ENCODE assay signal across 17 cellular contexts in genomic region chr7:43933902-43934560, GRCh38. TPM values are rescaled to one million over a fixed set of nuclear protein-coding genes. Genes with fewer than 3 reads are reported as not detected.
A peak's percentile ranks its signal among the peaks of the same experiment; 100 is the strongest.
DNase-seq lines count a peak whose midpoint lies in the region; ATAC-seq, FAIRE-seq and TF ChIP-seq lines count a peak whose summit lies in the region.
"Had no signal": no experiment of that assay in that cellular context is flagged by ENCODE, and none has a peak within 500 bp of the region (broad histone marks: within the 10 kb centered on the region; RNA-seq: fewer than 3 reads in every experiment).

No MANE protein-coding gene starts in this region.

- in situ Hi-C loops in HepG2 (cut with HindIII; ENCODE audit: extremely low pct_ligation_motif_present, low pct_unique_long_range_greater_than_20kb) (no loop called here), K562 (cut with MboI) (no loop called here)

- H3K9me3 ChIP-seq in liver (ENCODE audit: control insufficient read depth in 4 of 4, low read length in 3 of 4) = no peaks in the 10 kb centered on the region
- H3K9me3 ChIP-seq in HepG2 (ENCODE audit: low read length) = no peaks in the 10 kb centered on the region
- H3K9me3 ChIP-seq in K562 (replicated peaks; ENCODE audit: control insufficient read depth, insufficient read depth, low read depth, low read length) = no peaks in the 10 kb centered on the region
- H3K9me3 ChIP-seq: BLaER1 had no signal

- H2AFZ ChIP-seq in HepG2 (ENCODE audit: low read length) = no peak overlapping the region
- H2AFZ ChIP-seq in K562 (ENCODE audit: low read depth, low read length) = no peak overlapping the region

- ATAC-seq in HepG2 = no peak
- ATAC-seq in K562 = no peak
- ATAC-seq in left lobe of liver = peak; percentile 60
- ATAC-seq in HG02763 (IDR thresholded peaks at IDR 0.05; ENCODE audit: unreplicated experiment) = no peak
- ATAC-seq: HCT116 had no signal

- H3K4me2 ChIP-seq in HepG2 (ENCODE audit: low read depth, low read length) (no peak overlapping the region), K562 (ENCODE audit: insufficient read depth, low read length) (no peak overlapping the region)
- H3K4me2 ChIP-seq: BLaER1 had no signal

- H3K36me3 ChIP-seq in liver (ENCODE audit: control insufficient read depth in 4 of 4, insufficient read depth in 3 of 4, low read depth in 1 of 4, low read length in 3 of 4) = no peaks in the 10 kb centered on the region
- H3K36me3 ChIP-seq in HepG2 (replicated peaks in 1 of 2; ENCODE audit: control insufficient read depth in 1 of 2, insufficient read depth in 2 of 2, low read length in 2 of 2) = no peaks in the 10 kb centered on the region
- no peaks in the 10 kb centered on the region for H3K36me3 ChIP-seq in K562 (ENCODE audit: control insufficient read depth, insufficient read depth, low read length)
- H3K36me3 ChIP-seq: BLaER1 had no signal

- TF ChIP-seq POLR2A in HepG2 (IDR thresholded peaks at IDR 0.05; ENCODE audit: insufficient read depth in 1 of 2, low read depth in 2 of 2, low read length in 2 of 2) (no peak), K562 (conservative IDR thresholded peaks at IDR 0.05) (no peak)

- no peaks in the 10 kb centered on the region for H3K9me1 ChIP-seq in K562 (ENCODE audit: control insufficient read depth, insufficient read depth, low read length)

- H4K20me1 ChIP-seq in HepG2 (ENCODE audit: insufficient read depth, low read length) (no peaks in the 10 kb centered on the region), K562 (replicated peaks; ENCODE audit: control insufficient read depth, insufficient read depth, low read length) (no peaks in the 10 kb centered on the region)
- H4K20me1 ChIP-seq: BLaER1 had no signal

- no peak for FAIRE-seq in HepG2 (lab: Jason Lieb, UNC)
- peak; percentile 66 for FAIRE-seq in K562 (lab: Jason Lieb, UNC)

- H3K27me3 ChIP-seq in liver (ENCODE audit: control insufficient read depth in 4 of 4, insufficient read depth in 4 of 4, low read length in 3 of 4) (no peaks in the 10 kb centered on the region), HepG2 (ENCODE audit: control insufficient read depth in 1 of 2, insufficient read depth in 2 of 2, low read length in 2 of 2) (no peaks in the 10 kb centered on the region), K562 (ENCODE audit: control insufficient read depth in 2 of 2, insufficient read depth in 2 of 2, low read length in 2 of 2) (no peaks in the 10 kb centered on the region)
- H3K27me3 ChIP-seq: BLaER1 had no signal

- BruUV-seq in HepG2 (replicated peaks; lab: Mats Ljungman, UMichigan) = no TSS peak
- no TSS peak for BruUV-seq in K562 (replicated peaks; lab: Mats Ljungman, UMichigan)

- no peak for TF ChIP-seq EP300 in HepG2 (IDR thresholded peaks at IDR 0.05; ENCODE audit: low read depth in 2 of 2, low read length in 2 of 2)
- TF ChIP-seq EP300 in HepG2 (CRISPR knock-in tag; IDR thresholded peaks at IDR 0.05; ENCODE audit: borderline replicate concordance) = no peak
- no peak for TF ChIP-seq EP300 in K562 (IDR thresholded peaks at IDR 0.05; ENCODE audit: low read length)

- intact Hi-C loops in HepG2 (cut with micrococcal nuclease; ENCODE audit: unreplicated experiment) = no loop called here
- intact Hi-C loops in K562 (cut with micrococcal nuclease) = no loop called here

- H3K79me2 ChIP-seq in HepG2 (ENCODE audit: insufficient read depth, low read length) (no peaks in the 10 kb centered on the region), K562 (ENCODE audit: control insufficient read depth, insufficient read depth, low read length) (no peaks in the 10 kb centered on the region)

- WGBS in liver = 52% methylated on average over 3 of the region's 3 CpGs
- 51% methylated on average over 3 of the region's 3 CpGs for WGBS in HepG2 (ENCODE audit: low lambda C conversion rate)
- 81% methylated on average over 3 of the region's 3 CpGs for WGBS in K562 (ENCODE audit: insufficient coverage, low coverage, missing lambda C conversion rate)

- POLR2A ChIA-PET in HepG2 (lab: Yijun Ruan, JAX) (interaction anchor here (1.1 kb wide), 1 partner anchor 8 kb away, joined by 5 read pairs; the partner anchor contains the start of gene UBE2D4), K562 (lab: Yijun Ruan, JAX) (interaction anchor here (1.2 to 1.3 kb wide), 2 partner anchors 9 to 10 kb away, joined by 3 read pairs; no protein-coding TSS in a partner anchor)

- H3K27ac ChIP-seq in liver (ENCODE audit: low read depth in 1 of 2, low read length in 2 of 2) = no peak overlapping the region
- no peak overlapping the region for H3K27ac ChIP-seq in HepG2 (ENCODE audit: extremely low read length, insufficient read depth, low read length)
- no peak overlapping the region for H3K27ac ChIP-seq in K562 (ENCODE audit: extremely low read depth, low read depth, low read length)
- H3K27ac ChIP-seq: BLaER1 had no signal

- TF ChIP-seq RAD21 in liver (IDR thresholded peaks at IDR 0.05) = no peak
- no peak for TF ChIP-seq RAD21 in HepG2 (CRISPR knock-in tag; IDR thresholded peaks at IDR 0.05)
- no peak for TF ChIP-seq RAD21 in K562 (CRISPR knock-in tag; conservative IDR thresholded peaks at IDR 0.05 in 1 of 2, IDR thresholded peaks at IDR 0.05 in 1 of 2)

- H3K9ac ChIP-seq in liver (ENCODE audit: low read depth in 1 of 2, low read length in 2 of 2) (no peak overlapping the region), HepG2 (ENCODE audit: insufficient read depth, low read depth, low read length) (no peak overlapping the region), K562 (ENCODE audit: insufficient read depth in 1 of 2, low read depth in 2 of 2, low read length in 2 of 2) (no peak overlapping the region)
- H3K9ac ChIP-seq: BLaER1 had no signal

- H3K4me3 ChIP-seq in liver (ENCODE audit: low read depth in 1 of 3, low read length in 3 of 3) (no peak overlapping the region), HepG2 (replicated peaks in 1 of 3; ENCODE audit: insufficient read depth in 1 of 3, low read depth in 2 of 3, low read length in 3 of 3) (no peak overlapping the region), K562 (no peak overlapping the region)
- H3K4me3 ChIP-seq: BLaER1 had no signal

- CTCF ChIA-PET in HepG2 (lab: Yijun Ruan, JAX; ENCODE audit: low intra/inter-chr PET ratio, low total read pairs) = no interaction called here
- CTCF ChIA-PET in K562 (lab: Yijun Ruan, JAX; ENCODE audit: low intra/inter-chr PET ratio) = interaction anchor here (0.6 to 0.7 kb wide), 2 partner anchors 29 to 257 kb away, joined by 3 read pairs; no protein-coding TSS in a partner anchor

- peaks cover 6 to 15% (median 12%) of the 10 kb centered on the region in 4 donors for H3K4me1 ChIP-seq in liver (ENCODE audit: control insufficient read depth in 4 of 4, insufficient read depth in 4 of 4, low read length in 3 of 4)
- H3K4me1 ChIP-seq in HepG2 (ENCODE audit: insufficient read depth, low read length) = peaks cover 6% of the 10 kb centered on the region; the same call in 1 of the 2 replicates
- H3K4me1 ChIP-seq in K562 (replicated peaks in 1 of 2; ENCODE audit: control insufficient read depth in 2 of 2, insufficient read depth in 2 of 2, low read length in 2 of 2) = peaks cover 7 to 8% of the 10 kb centered on the region in 2 experiments; a peak in 4 of 5 replicates
- H3K4me1 ChIP-seq: BLaER1 had no signal

- DNase-seq in HepG2 (ENCODE audit: low spot score) = no peak
- DNase-seq in K562 (ENCODE audit: extremely low read depth in 1 of 4, low spot score in 3 of 4) = no peak
- DNase-seq in left lobe of liver (ENCODE audit: low spot score) = no peak
- DNase-seq in effector CD8-positive, alpha-beta T cell (lab: John Stamatoyannopoulos, UW) = no peak
- DNase-seq in cortex of kidney (lab: John Stamatoyannopoulos, UW) = no peak
- DNase-seq in NCI-H446 treated with DMSO at 0.1 percent for 48 hours (lab: John Stamatoyannopoulos, UW) = no peak
- DNase-seq: 8988T; Calu3; CD4-positive, alpha-beta memory T cell; DMS79 treated with DMSO at 0.1 percent for 48 hours; GF-D8; GOT3; H7 had no signal

- no peak for TF ChIP-seq CTCF in liver (IDR thresholded peaks at IDR 0.05; ENCODE audit: low read depth, low read length, missing input control)
- TF ChIP-seq CTCF in HepG2 (CRISPR knock-in tag; IDR thresholded peaks at IDR 0.05) = no peak
- TF ChIP-seq CTCF in K562 (IDR thresholded peaks at IDR 0.05 in 2 of 3, conservative IDR thresholded peaks at IDR 0.05 in 1 of 3; ENCODE audit: insufficient read depth in 2 of 3, low read depth in 1 of 3, low read length in 3 of 3) = no peak

RNA-seq across cellular contexts. Expression of gene UBE2D4, which starts 7.8 kb away (rescaled TPM):
- total RNA-seq in liver (10 to 100 TPM in 1 of 2 donors, 1 to 10 TPM in 1; 5.1 to 10.7 TPM), HepG2 (2016; rRNA removed; fragmentation: Illumina TruSeq; extraction: Trizol) (9.9 and 11.2 TPM in 2 replicates), K562 (2014; rRNA removed) (4.5 and 9.1 TPM in 2 replicates), K562 (2014; rRNA removed; fragmentation: Illumina TruSeq; extraction: Trizol) (6.4 and 6.9 TPM in 2 replicates), K562 (2015; rRNA removed; fragmentation: Illumina TruSeq; extraction: Trizol) (7.0 and 8.3 TPM in 2 replicates), K562 (2021) (10.2 and 11.7 TPM in 2 replicates), left lobe of liver (17.7 TPM)
- polyA plus RNA-seq in liver (10 to 100 TPM; 12.8 to 17.9 TPM), HepG2 (2011; rRNA removed) (14.2 and 16.0 TPM in 2 replicates), K562 (2011; rRNA removed) (14.3 and 17.4 TPM in 2 replicates), K562 (2014; fragmentation: Illumina TruSeq; extraction: Trizol) (12.0 and 16.2 TPM in 2 replicates), K562 (2014; fragmentation: Nextera tagmentation; extraction: Ambion mirVana) (1 to 10 TPM; 3.3 to 4.7 TPM), K562 (2014; rRNA removed) (7.5 and 9.0 TPM in 2 replicates)
- total RNA-seq in HepG2 (2016; cell fraction: cytosol; rRNA removed; fragmentation: Illumina TruSeq; extraction: Trizol; ENCODE audit: low read depth) = 27.1 and 31.4 TPM in 2 replicates
- total RNA-seq in HepG2 (2016; cell fraction: insoluble cytoplasmic fraction; rRNA removed; fragmentation: Illumina TruSeq; extraction: Trizol) = 7.7 and 8.5 TPM in 2 replicates
- 39.7 and 40.1 TPM in 2 replicates for total RNA-seq in HepG2 (2016; cell fraction: membrane; rRNA removed; fragmentation: Illumina TruSeq; extraction: Trizol)
- total RNA-seq in HepG2 (2016; cell fraction: nucleus; rRNA removed; fragmentation: Illumina TruSeq; extraction: Trizol) = 4.1 and 4.4 TPM in 2 replicates
- 13.8 and 14.2 TPM in 2 replicates for polyA plus RNA-seq in HepG2 (2011; cell fraction: cytosol; rRNA removed)
- polyA plus RNA-seq in HepG2 (2011; cell fraction: nucleus; rRNA removed) = 3.6 and 5.4 TPM in 2 replicates
- polyA plus RNA-seq in HepG2 (2012) = 6.9 and 8.8 TPM in 2 replicates
- polyA plus RNA-seq in HepG2 (2016; cell fraction: cytosol; fragmentation: Illumina TruSeq; extraction: Trizol; ENCODE audit: low read depth) = 91.7 and 93.4 TPM in 2 replicates
- polyA plus RNA-seq in HepG2 (2016; cell fraction: insoluble cytoplasmic fraction; fragmentation: Illumina TruSeq; extraction: Trizol; ENCODE audit: low read depth) = 15.2 and 16.0 TPM in 2 replicates
- polyA plus RNA-seq in HepG2 (2016; cell fraction: membrane; fragmentation: Illumina TruSeq; extraction: Trizol; ENCODE audit: low read depth) = 66.7 and 74.8 TPM in 2 replicates
- polyA plus RNA-seq in HepG2 (2016; cell fraction: nucleus; fragmentation: Illumina TruSeq; extraction: Trizol; ENCODE audit: insufficient read depth, low read depth) = 10.1 and 10.4 TPM in 2 replicates
- polyA minus RNA-seq in HepG2 (2011; rRNA and poly(A)+ RNA removed; ENCODE audit: low replicate concordance) = 31.2 and 45.4 TPM in 2 replicates
- polyA minus RNA-seq in HepG2 (2011; cell fraction: cytosol; rRNA and poly(A)+ RNA removed) = 5.8 and 6.0 TPM in 2 replicates
- 4.4 and 5.1 TPM in 2 replicates for polyA minus RNA-seq in HepG2 (2011; cell fraction: nucleus; rRNA and poly(A)+ RNA removed)
- 5.1 and 8.4 TPM in 2 replicates for total RNA-seq in K562 (2011; cell fraction: chromatin; rRNA removed; ENCODE audit: low replicate concordance)
- total RNA-seq in K562 (2011; cell fraction: nucleolus; rRNA removed) = 3.8 and 4.3 TPM in 2 replicates
- 4.6 and 7.3 TPM in 2 replicates for total RNA-seq in K562 (2011; cell fraction: nucleoplasm; rRNA removed)
- 24.0 and 24.2 TPM in 2 replicates for polyA plus RNA-seq in K562 (2011; cell fraction: cytosol; rRNA removed)
- 9.4 and 10.3 TPM in 2 replicates for polyA plus RNA-seq in K562 (2011; cell fraction: nucleus; rRNA removed)
- polyA plus RNA-seq in K562 (2012) = 10.5 and 13.2 TPM in 2 replicates
- polyA minus RNA-seq in K562 (2011; rRNA and poly(A)+ RNA removed) = 14.8 and 20.1 TPM in 2 replicates
- polyA minus RNA-seq in K562 (2011; cell fraction: cytosol; rRNA and poly(A)+ RNA removed) = 7.6 and 11.1 TPM in 2 replicates
- polyA minus RNA-seq in K562 (2011; cell fraction: nucleus; rRNA and poly(A)+ RNA removed) = 1.3 and 4.7 TPM in 2 replicates

RNA-seq across cellular contexts. Expression of gene URGCP, which starts 27.6 kb away (rescaled TPM):
- total RNA-seq in liver = 10 to 100 TPM in 1 of 2 donors, 1 to 10 TPM in 1; 7.2 to 28.4 TPM
- polyA plus RNA-seq in liver = 10 to 100 TPM; 11.7 to 14.3 TPM
- 20.8 and 22.3 TPM in 2 replicates for total RNA-seq in HepG2 (2016; rRNA removed; fragmentation: Illumina TruSeq; extraction: Trizol)
- 3.9 and 5.6 TPM in 2 replicates for total RNA-seq in HepG2 (2016; cell fraction: cytosol; rRNA removed; fragmentation: Illumina TruSeq; extraction: Trizol; ENCODE audit: low read depth)
- total RNA-seq in HepG2 (2016; cell fraction: insoluble cytoplasmic fraction; rRNA removed; fragmentation: Illumina TruSeq; extraction: Trizol) = 19.9 and 24.0 TPM in 2 replicates
- total RNA-seq in HepG2 (2016; cell fraction: membrane; rRNA removed; fragmentation: Illumina TruSeq; extraction: Trizol) = 5.5 and 7.7 TPM in 2 replicates
- 12.6 and 14.4 TPM in 2 replicates for total RNA-seq in HepG2 (2016; cell fraction: nucleus; rRNA removed; fragmentation: Illumina TruSeq; extraction: Trizol)
- 25.8 and 29.7 TPM in 2 replicates for polyA plus RNA-seq in HepG2 (2011; rRNA removed)
- 14.7 and 17.8 TPM in 2 replicates for polyA plus RNA-seq in HepG2 (2011; cell fraction: cytosol; rRNA removed)
- 19.4 and 22.1 TPM in 2 replicates for polyA plus RNA-seq in HepG2 (2011; cell fraction: nucleus; rRNA removed)
- polyA plus RNA-seq in HepG2 (2012) = 13.7 and 15.6 TPM in 2 replicates
- polyA plus RNA-seq in HepG2 (2016; cell fraction: cytosol; fragmentation: Illumina TruSeq; extraction: Trizol; ENCODE audit: low read depth) = 4.0 and 4.5 TPM in 2 replicates
- polyA plus RNA-seq in HepG2 (2016; cell fraction: insoluble cytoplasmic fraction; fragmentation: Illumina TruSeq; extraction: Trizol; ENCODE audit: low read depth) = 14.1 and 16.1 TPM in 2 replicates
- polyA plus RNA-seq in HepG2 (2016; cell fraction: membrane; fragmentation: Illumina TruSeq; extraction: Trizol; ENCODE audit: low read depth) = 3.7 and 3.8 TPM in 2 replicates
- 29.6 and 30.0 TPM in 2 replicates for polyA plus RNA-seq in HepG2 (2016; cell fraction: nucleus; fragmentation: Illumina TruSeq; extraction: Trizol; ENCODE audit: insufficient read depth, low read depth)
- 30.5 and 51.3 TPM in 2 replicates for polyA minus RNA-seq in HepG2 (2011; rRNA and poly(A)+ RNA removed; ENCODE audit: low replicate concordance)
- polyA minus RNA-seq in HepG2 (2011; cell fraction: cytosol; rRNA and poly(A)+ RNA removed) = 14.4 and 19.8 TPM in 2 replicates
- 16.4 and 18.4 TPM in 2 replicates for polyA minus RNA-seq in HepG2 (2011; cell fraction: nucleus; rRNA and poly(A)+ RNA removed)
- total RNA-seq in K562 (2011; cell fraction: chromatin; rRNA removed; ENCODE audit: low replicate concordance) = 23.3 and 33.1 TPM in 2 replicates
- 21.2 and 24.7 TPM in 2 replicates for total RNA-seq in K562 (2011; cell fraction: nucleolus; rRNA removed)
- total RNA-seq in K562 (2011; cell fraction: nucleoplasm; rRNA removed) = 19.4 and 24.6 TPM in 2 replicates
- total RNA-seq in K562 (2014; rRNA removed) = 17.0 and 18.4 TPM in 2 replicates
- 9.7 and 10.3 TPM in 2 replicates for total RNA-seq in K562 (2014; rRNA removed; fragmentation: Illumina TruSeq; extraction: Trizol)
- total RNA-seq in K562 (2015; rRNA removed; fragmentation: Illumina TruSeq; extraction: Trizol) = 12.4 and 14.2 TPM in 2 replicates
- total RNA-seq in K562 (2021) = 15.6 and 18.7 TPM in 2 replicates
- 14.9 and 15.6 TPM in 2 replicates for polyA plus RNA-seq in K562 (2011; rRNA removed)
- 11.3 and 12.8 TPM in 2 replicates for polyA plus RNA-seq in K562 (2011; cell fraction: cytosol; rRNA removed)
- 19.8 and 22.6 TPM in 2 replicates for polyA plus RNA-seq in K562 (2011; cell fraction: nucleus; rRNA removed)
- 12.3 and 14.9 TPM in 2 replicates for polyA plus RNA-seq in K562 (2012)
- polyA plus RNA-seq in K562 (2014; fragmentation: Illumina TruSeq; extraction: Trizol) = 14.8 and 25.8 TPM in 2 replicates
- polyA plus RNA-seq in K562 (2014; fragmentation: Nextera tagmentation; extraction: Ambion mirVana) = 1 to 10 TPM; 1.7 to 3.8 TPM
- polyA plus RNA-seq in K562 (2014; rRNA removed) = 10.7 and 12.5 TPM in 2 replicates
- polyA minus RNA-seq in K562 (2011; rRNA and poly(A)+ RNA removed) = 16.6 and 18.6 TPM in 2 replicates
- 9.7 and 11.0 TPM in 2 replicates for polyA minus RNA-seq in K562 (2011; cell fraction: cytosol; rRNA and poly(A)+ RNA removed)
- 7.9 and 9.0 TPM in 2 replicates for polyA minus RNA-seq in K562 (2011; cell fraction: nucleus; rRNA and poly(A)+ RNA removed)
- 18.0 TPM for total RNA-seq in left lobe of liver
